Comparison of ENCODE assay signal across 12 cellular contexts in genomic region chr11:35541621-35542375, GRCh38. TPM values are rescaled to one million over a fixed set of nuclear protein-coding genes. Genes with fewer than 3 reads are reported as not detected.
A peak's percentile ranks its signal among the peaks of the same experiment; 100 is the strongest.
DNase-seq lines count a peak whose midpoint lies in the region; ATAC-seq and TF ChIP-seq lines count a peak whose summit lies in the region.
"Had no signal": no experiment of that assay in that cellular context is flagged by ENCODE, and none has a peak within 500 bp of the region (broad histone marks: within the 10 kb centered on the region; RNA-seq: fewer than 3 reads in every experiment).

No MANE protein-coding gene starts in this region.

- 16% methylated on average over 4 of the region's 4 CpGs for WGBS in suprapubic skin

- peaks cover 0 to 3% (median 0%) of the 10 kb centered on the region in 7 donors for H3K9me3 Mint-ChIP-seq in CD14-positive monocyte
- H3K9me3 Mint-ChIP-seq: central memory CD8-positive, alpha-beta T cell had no signal

- H3K4me3 Mint-ChIP-seq in CD14-positive monocyte: no peak overlapping the region
- H3K4me3 Mint-ChIP-seq: central memory CD8-positive, alpha-beta T cell had no signal

- no peaks in the 10 kb centered on the region for H3K36me3 ChIP-seq in duodenal mucosa (ENCODE audit: control insufficient read depth in 1 of 2, insufficient read depth in 2 of 2, low read length in 2 of 2)
- H3K36me3 ChIP-seq in left lung: no peaks in the 10 kb centered on the region
- no peaks in the 10 kb centered on the region for H3K36me3 ChIP-seq in suprapubic skin

- H3K27ac ChIP-seq in duodenal mucosa (ENCODE audit: low read depth, low read length) (peak overlapping the region; percentile 3), left lung (peak overlapping the region in 1 of 2 donors; percentile 37), suprapubic skin (peak overlapping the region; percentile 56)
- H3K27ac ChIP-seq: SK-N-MC had no signal

- H3K27me3 ChIP-seq in duodenal mucosa (ENCODE audit: control insufficient read depth in 1 of 2, insufficient read depth in 2 of 2, low read length in 2 of 2): no peaks in the 10 kb centered on the region
- H3K27me3 ChIP-seq in left lung: no peaks in the 10 kb centered on the region
- no peaks in the 10 kb centered on the region for H3K27me3 ChIP-seq in suprapubic skin

- peaks cover 5 to 9% (median 8%) of the 10 kb centered on the region in 3 donors for H3K27me3 Mint-ChIP-seq in CD14-positive monocyte (ENCODE audit: low read depth in 3 of 3)

- no peaks in the 10 kb centered on the region for H3K36me3 Mint-ChIP-seq in CD14-positive monocyte

- no peak overlapping the region for H3K4me3 ChIP-seq in duodenal mucosa (ENCODE audit: low read depth in 1 of 2, low read length in 2 of 2)
- H3K4me3 ChIP-seq in left lung: no peak overlapping the region
- no peak overlapping the region for H3K4me3 ChIP-seq in suprapubic skin
- H3K4me3 ChIP-seq: SK-N-MC had no signal

- intact Hi-C loops in left lung (cut with DNase I) (no loop called here), CD14-positive monocyte (cut with micrococcal nuclease) (no loop called here)

- ATAC-seq in left lung (peak; percentile 63), GM19395 (IDR thresholded peaks at IDR 0.05; ENCODE audit: unreplicated experiment) (no peak)

- no peak overlapping the region for H3K9ac ChIP-seq in duodenal mucosa (ENCODE audit: low read depth in 1 of 2, low read length in 2 of 2)

- TF ChIP-seq EP300 in suprapubic skin (IDR thresholded peaks at IDR 0.05): no peak

- H3K4me1 ChIP-seq in duodenal mucosa (ENCODE audit: control insufficient read depth in 1 of 2, insufficient read depth in 2 of 2, low read length in 2 of 2) (no peaks in the 10 kb centered on the region), left lung (no peaks in the 10 kb centered on the region), suprapubic skin (peaks cover 18% of the 10 kb centered on the region)

- peaks cover 4% of the 10 kb centered on the region for H3K4me1 Mint-ChIP-seq in CD14-positive monocyte
- H3K4me1 Mint-ChIP-seq: central memory CD8-positive, alpha-beta T cell had no signal

- DNase-seq in LHCN-M2 (ENCODE audit: low read depth) (peak; percentile 57), left lung (peak in 1 of 2 donors; percentile 60), suprapubic skin (ENCODE audit: low spot score in 2 of 2) (peak in 1 of 2 donors; percentile 82), T-helper 2 cell (no peak), CD14-positive monocyte (ENCODE audit: low spot score) (no peak), GM19238 (ENCODE audit: insufficient read length, low spot score) (no peak)
- DNase-seq: NCI-H2081, retina had no signal

- H3K27ac Mint-ChIP-seq in CD14-positive monocyte: no peak overlapping the region

- H3K9me3 ChIP-seq in duodenal mucosa (ENCODE audit: control insufficient read depth in 1 of 2, low read length in 2 of 2) (no peaks in the 10 kb centered on the region), left lung (no peaks in the 10 kb centered on the region), suprapubic skin (no peaks in the 10 kb centered on the region)

- TF ChIP-seq CTCF in left lung (IDR thresholded peaks at IDR 0.05): no peak
- no peak for TF ChIP-seq CTCF in suprapubic skin (IDR thresholded peaks at IDR 0.05)
- no peak for TF ChIP-seq CTCF in CD14-positive monocyte (IDR thresholded peaks at IDR 0.05)

- TF ChIP-seq POLR2A in suprapubic skin (IDR thresholded peaks at IDR 0.05): no peak

RNA-seq across cellular contexts. Expression of gene PAMR1, which starts 16.4 kb away (rescaled TPM):
- 0.23 and 0.26 TPM in 2 replicates for total RNA-seq in LHCN-M2 (2014; rRNA removed)
- polyA plus RNA-seq in LHCN-M2 (2012): 0.46 TPM
- 10 to 100 TPM in 1 of 2 donors, under 1 TPM in 1; 0.65 to 14.4 TPM for total RNA-seq in left lung
- 10 to 100 TPM; 13.3 to 25.8 (median 14.6) TPM for total RNA-seq in suprapubic skin
- polyA plus RNA-seq in CD14-positive monocyte: not detected
